Comparison of ENCODE assay signal across 22 cellular contexts in the genomic region with DNA sequence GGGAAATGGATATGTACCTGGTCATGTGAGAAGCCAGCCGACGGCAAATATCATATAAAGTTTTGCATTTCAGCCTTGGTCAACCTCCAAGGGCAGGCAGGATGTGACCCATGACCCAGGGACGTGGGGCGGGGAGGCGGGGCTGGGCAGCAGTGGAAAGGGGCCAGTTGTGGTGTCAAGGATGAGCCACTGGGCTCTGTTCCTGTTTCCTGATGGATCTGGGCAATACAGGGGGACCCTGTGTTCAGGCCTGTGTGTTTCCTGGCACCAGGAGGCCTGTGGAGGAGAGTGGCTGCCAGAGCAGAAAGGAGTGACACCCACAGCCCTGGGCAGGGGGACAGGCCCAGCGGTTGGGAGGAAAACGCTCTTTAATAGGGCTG.
DNase-seq lines count a peak whose midpoint lies in the region; ATAC-seq, FAIRE-seq and TF ChIP-seq lines count a peak whose summit lies in the region.
"Had no signal": no experiment of that assay in that cellular context is flagged by ENCODE, and none has a peak within 500 bp of the region (broad histone marks: within the 10 kb centered on the region; RNA-seq: fewer than 3 reads in every experiment).

No MANE protein-coding gene starts in this region.

- H2BK15ac ChIP-seq in H1 (ENCODE audit: low read length): no peak overlapping the region

- TF ChIP-seq EP300 in H1 (IDR thresholded peaks at IDR 0.05; ENCODE audit: borderline replicate concordance in 1 of 2, low read depth in 2 of 2, low read length in 2 of 2): no peak

- H3K4me1 ChIP-seq in H1 (replicated peaks in 1 of 4; ENCODE audit: control insufficient read depth in 3 of 4, insufficient read depth in 4 of 4, low read length in 3 of 4): no peaks in the 10 kb centered on the region
- H3K4me1 ChIP-seq in heart right ventricle: peaks cover 0 to 50% (median 15%) of the 10 kb centered on the region in 9 donors
- peaks cover 3% of the 10 kb centered on the region for H3K4me1 ChIP-seq in upper lobe of right lung
- no peaks in the 10 kb centered on the region for H3K4me1 ChIP-seq in Karpas-422 (ENCODE audit: low read length)
- H3K4me1 ChIP-seq: BLaER1 treated with 17β-estradiol and CSF1 and Interleukin-3, amounts not matched to agents 10 nM and 100 nM had no signal

- H3K36me3 ChIP-seq in H1 (ENCODE audit: control insufficient read depth in 2 of 4, insufficient read depth in 4 of 4, low read length in 3 of 4) (no peaks in the 10 kb centered on the region), heart right ventricle (no peaks in the 10 kb centered on the region), upper lobe of right lung (no peaks in the 10 kb centered on the region), Karpas-422 (ENCODE audit: insufficient read depth, low read length) (no peaks in the 10 kb centered on the region)
- H3K36me3 ChIP-seq: BLaER1 treated with 17β-estradiol and CSF1 and Interleukin-3, amounts not matched to agents 10 nM and 100 nM had no signal

- H3K27ac ChIP-seq in H1 (ENCODE audit: low read depth, low read length): no peak overlapping the region
- peak overlapping the region; percentile 71 to 92 (median 85) for H3K27ac ChIP-seq in heart right ventricle
- peak overlapping the region; percentile 21 for H3K27ac ChIP-seq in upper lobe of right lung
- no peak overlapping the region for H3K27ac ChIP-seq in Karpas-422 (ENCODE audit: low read length)
- H3K27ac ChIP-seq: BLaER1 treated with 17β-estradiol and CSF1 and Interleukin-3, amounts not matched to agents 10 nM and 100 nM; GM23248 had no signal

- H2AFZ ChIP-seq in H1 (ENCODE audit: low read length): no peak overlapping the region
- H2AFZ ChIP-seq in Karpas-422 (ENCODE audit: low read length): no peak overlapping the region
- H2AFZ ChIP-seq: GM23248 had no signal

- H4K5ac ChIP-seq in H1 (ENCODE audit: insufficient read length, low read depth, low read length): no peak overlapping the region

- no peaks in the 10 kb centered on the region for H3K79me1 ChIP-seq in H1 (ENCODE audit: low read depth, low read length)

- no peak overlapping the region for H2BK12ac ChIP-seq in H1 (ENCODE audit: low read depth, low read length)

- no peak overlapping the region for H3K18ac ChIP-seq in H1 (ENCODE audit: extremely low read depth, low read length)

- H3K23ac ChIP-seq in H1 (ENCODE audit: insufficient read length): no peak overlapping the region

- H3K4ac ChIP-seq in H1 (replicated peaks; ENCODE audit: insufficient read length, low read depth, low read length): no peak overlapping the region

- H3K56ac ChIP-seq in H1 (replicated peaks; ENCODE audit: insufficient read length, low read depth, low read length): no peak overlapping the region

- no peak for TF ChIP-seq RAD21 in H1 (IDR thresholded peaks at IDR 0.05 in 1 of 2, conservative IDR thresholded peaks at IDR 0.05 in 1 of 2; ENCODE audit: low read depth in 2 of 2, low read length in 2 of 2)

- H4K8ac ChIP-seq in H1 (ENCODE audit: extremely low read depth, insufficient read depth, low read length): 0 out of 2 replicates have a peak overlapping the region, but pooled peaks have one; percentile 29

- WGBS in H1 (ENCODE audit: extremely low coverage in 1 of 2, insufficient coverage in 1 of 2, insufficient read length in 1 of 2, insufficient replicate concordance in 2 of 2, low coverage in 1 of 2, low lambda C conversion rate in 2 of 2, missing lambda C conversion rate in 1 of 2), 2 experiments: 94% methylated on average over 7 of the region's 7 CpGs; no CpG with 5 or more reads in 1 of the 2 experiments
- 63 to 64% methylated on average over 7 of the region's 7 CpGs for WGBS in heart right ventricle, 2 donors

- FAIRE-seq in H1 (lab: Jason Lieb, UNC): no peak
- FAIRE-seq: GM12878 had no signal

- DNase-seq in H1 (ENCODE audit: low read depth in 1 of 2, low spot score in 2 of 2) (no peak), heart right ventricle (peak in 1 of 2 donors; percentile 26), left lobe of liver (ENCODE audit: low spot score) (no peak), upper lobe of right lung (no peak), Karpas-422 (no peak)
- DNase-seq: Calu3; CD8-positive, alpha-beta T cell; EL; GM23248; KG1; NCI-H1436; NCI-H1930; NCI-H226; NCI-H524; NCI-H82; OCI-M1; SHP77 treated with DMSO at 0.1 percent for 48 hours had no signal

- no peak overlapping the region for H2BK20ac ChIP-seq in H1 (ENCODE audit: low read length)

- POLR2A ChIA-PET in H1 (lab: Charles Lee; ENCODE audit: partially characterized antibody): no interaction called here

- H3K4me2 ChIP-seq in H1 (ENCODE audit: insufficient read depth in 1 of 2, low read depth in 2 of 2, low read length in 2 of 2) (no peak overlapping the region), Karpas-422 (ENCODE audit: low read depth, low read length, poor library complexity, severe bottlenecking) (no peak overlapping the region)
- H3K4me2 ChIP-seq: BLaER1 treated with 17β-estradiol and CSF1 and Interleukin-3, amounts not matched to agents 10 nM and 100 nM had no signal

- H4K20me1 ChIP-seq in H1 (replicated peaks in 1 of 2; ENCODE audit: control insufficient read depth in 1 of 2, insufficient read depth in 2 of 2, low read length in 2 of 2) (no peaks in the 10 kb centered on the region), Karpas-422 (ENCODE audit: insufficient read depth, low read depth, low read length) (no peaks in the 10 kb centered on the region)
- H4K20me1 ChIP-seq: BLaER1 treated with 17β-estradiol and CSF1 and Interleukin-3, amounts not matched to agents 10 nM and 100 nM had no signal

- no peaks in the 10 kb centered on the region for H3K9me2 ChIP-seq in Karpas-422 (replicated peaks; ENCODE audit: insufficient read depth, low read length)

- CTCF ChIA-PET in H1 (lab: Charles Lee; ENCODE audit: partially characterized antibody): no interaction called here

- H3K14ac ChIP-seq in H1 (ENCODE audit: insufficient read length): no peak overlapping the region

- intact Hi-C loops in heart right ventricle (cut with DNase I) (loop anchor here in 5 of 10 donors (2.0 to 10.0 kb wide), 6 partner anchors 70 to 286 kb away; no protein-coding TSS in a partner anchor), upper lobe of right lung (cut with DNase I) (no loop called here)

- H3K9ac ChIP-seq in H1 (replicated peaks in 1 of 4; ENCODE audit: extremely low read depth in 1 of 4, low read depth in 3 of 4, low read length in 3 of 4): no peak overlapping the region
- H3K9ac ChIP-seq in Karpas-422 (ENCODE audit: low read length): no peak overlapping the region
- H3K9ac ChIP-seq: BLaER1 treated with 17β-estradiol and CSF1 and Interleukin-3, amounts not matched to agents 10 nM and 100 nM; GM23248 had no signal

- TF ChIP-seq POLR2A in H1 (IDR thresholded peaks at IDR 0.05; ENCODE audit: control extremely low read depth in 1 of 2, low read depth in 2 of 2, low read length in 2 of 2): no peak

- no peak overlapping the region for H2AK5ac ChIP-seq in H1 (ENCODE audit: low read depth, low read length)

- peak; percentile 8 to 78 (median 30) for ATAC-seq in heart right ventricle
- peak; percentile 64 for ATAC-seq in left lobe of liver
- ATAC-seq in upper lobe of right lung: peak; percentile 39
- ATAC-seq in HG03571 (IDR thresholded peaks at IDR 0.05; ENCODE audit: unreplicated experiment): no peak
- ATAC-seq in HG03196 (IDR thresholded peaks at IDR 0.05; ENCODE audit: unreplicated experiment): no peak
- ATAC-seq: CD8-positive, alpha-beta T cell; GM12878; HCT116 had no signal

- no peaks in the 10 kb centered on the region for H3K9me3 ChIP-seq in H1 (ENCODE audit: insufficient read depth in 2 of 2, low read depth in 1 of 2, low read length in 1 of 2)
- peaks cover 0 to 6% (median 0%) of the 10 kb centered on the region in 11 donors for H3K9me3 ChIP-seq in heart right ventricle
- no peaks in the 10 kb centered on the region for H3K9me3 ChIP-seq in upper lobe of right lung
- no peaks in the 10 kb centered on the region for H3K9me3 ChIP-seq in Karpas-422 (ENCODE audit: low read length)
- H3K9me3 ChIP-seq: BLaER1 treated with 17β-estradiol and CSF1 and Interleukin-3, amounts not matched to agents 10 nM and 100 nM had no signal

- H3K23me2 ChIP-seq in H1 (ENCODE audit: low read depth, low read length): no peaks in the 10 kb centered on the region

- TF ChIP-seq CTCF in H1 (IDR thresholded peaks at IDR 0.05; ENCODE audit: control extremely low read depth in 1 of 3, insufficient read depth in 1 of 3, low read depth in 1 of 3, low read length in 3 of 3) (no peak), heart right ventricle (IDR thresholded peaks at IDR 0.05) (no peak), upper lobe of right lung (IDR thresholded peaks at IDR 0.05) (no peak)

- H3K79me2 ChIP-seq in H1 (ENCODE audit: control insufficient read depth in 1 of 2, insufficient read depth in 2 of 2, low read length in 2 of 2) (no peaks in the 10 kb centered on the region), Karpas-422 (ENCODE audit: low read length) (no peaks in the 10 kb centered on the region)

- H2BK5ac ChIP-seq in H1 (ENCODE audit: low read depth, low read length): no peak overlapping the region

- no peak overlapping the region for H2BK120ac ChIP-seq in H1 (replicated peaks; ENCODE audit: low read depth, low read length)

- H3K4me3 ChIP-seq in H1 (ENCODE audit: extremely low read depth in 1 of 4, insufficient read depth in 2 of 4, low read depth in 3 of 4, low read length in 4 of 4) (no peak overlapping the region), heart right ventricle (no peak overlapping the region), upper lobe of right lung (no peak overlapping the region), Karpas-422 (ENCODE audit: low read length) (no peak overlapping the region)
- H3K4me3 ChIP-seq: BLaER1 treated with 17β-estradiol and CSF1 and Interleukin-3, amounts not matched to agents 10 nM and 100 nM; GM12878; GM23248 had no signal

- H3K27me3 ChIP-seq in H1 (replicated peaks in 1 of 4; ENCODE audit: control insufficient read depth in 3 of 4, extremely low read depth in 1 of 4, insufficient read depth in 3 of 4, low read length in 3 of 4): no peaks in the 10 kb centered on the region
- H3K27me3 ChIP-seq in heart right ventricle: no peaks in the 10 kb centered on the region
- no peaks in the 10 kb centered on the region for H3K27me3 ChIP-seq in upper lobe of right lung
- no peaks in the 10 kb centered on the region for H3K27me3 ChIP-seq in Karpas-422 (ENCODE audit: low read length)
- H3K27me3 ChIP-seq: BLaER1 treated with 17β-estradiol and CSF1 and Interleukin-3, amounts not matched to agents 10 nM and 100 nM had no signal

- no peak overlapping the region for H4K91ac ChIP-seq in H1 (replicated peaks; ENCODE audit: insufficient read length, low read length)

TF ChIP-seq in H1, 55 proteins besides CTCF, POLR2A, EP300 and RAD21:
- TF ChIP-seq CEBPB (IDR thresholded peaks at IDR 0.05; ENCODE audit: low read depth, low read length) (no peak), SIRT6 (IDR thresholded peaks at IDR 0.05; ENCODE audit: low read length) (no peak), CBX5 (IDR thresholded peaks at IDR 0.05; ENCODE audit: low read depth, low read length) (no peak)

Comparison
In these comparisons a context has a peak if more than half of its experiments do, and no peak if none do; other contexts are left out.
1. H3K27ac ChIP-seq: peak in heart right ventricle (10 of 10) and upper lobe of right lung (single experiment); none in H1 (single experiment) and Karpas-422 (single experiment).
2. ATAC-seq: peak in heart right ventricle (8 of 8), left lobe of liver (single experiment) and upper lobe of right lung (single experiment); none in HG03571 (single experiment) and HG03196 (single experiment).